In the genomic region with DNA sequence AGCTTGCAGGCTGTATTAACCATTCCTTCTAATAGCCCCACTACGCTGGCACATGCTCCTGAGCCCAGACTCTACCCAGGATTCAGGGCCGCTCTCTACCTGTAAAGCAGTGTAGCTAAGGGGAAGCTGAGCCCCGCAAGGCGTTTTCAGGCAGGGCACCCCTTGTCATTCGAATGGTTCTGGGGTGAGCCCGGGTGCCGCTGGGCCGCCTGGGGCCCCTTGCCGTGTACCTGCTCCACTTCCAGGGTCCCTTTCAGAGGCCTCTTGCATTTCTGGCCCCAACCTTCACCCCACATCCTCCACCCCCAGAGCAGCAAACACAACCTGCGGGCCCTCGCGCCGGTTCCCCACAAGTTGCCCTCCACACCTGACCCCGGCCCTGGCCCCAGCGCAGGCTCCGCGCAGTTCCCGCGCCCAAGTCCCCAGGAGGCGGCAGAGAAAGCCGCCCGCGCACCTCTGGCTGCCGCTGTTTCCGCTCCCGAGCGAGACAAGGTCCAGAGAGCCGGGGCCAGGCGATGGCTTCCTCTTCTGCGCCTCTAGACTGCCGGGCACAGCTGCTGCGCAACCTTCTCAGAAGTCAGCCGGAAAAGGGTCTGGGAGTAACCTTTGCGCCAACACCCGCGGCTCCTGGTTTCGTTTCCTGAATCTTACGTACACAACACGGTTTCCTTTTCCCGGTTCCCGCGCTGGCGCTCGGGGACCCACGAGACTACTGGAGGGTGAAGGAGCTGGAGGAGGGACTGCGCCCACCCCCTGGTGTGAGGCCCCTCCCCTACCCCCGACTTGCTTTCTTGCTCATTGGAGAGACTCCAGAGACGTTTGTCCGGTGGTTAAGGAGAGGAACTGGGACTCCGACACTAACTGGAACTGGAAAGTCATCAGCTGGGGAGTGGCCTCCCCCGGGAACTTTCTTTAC, we compare ENCODE assay signal across 1 cellular context.
TF ChIP-seq lines count a peak whose summit lies in the region.

A gene with protein sequence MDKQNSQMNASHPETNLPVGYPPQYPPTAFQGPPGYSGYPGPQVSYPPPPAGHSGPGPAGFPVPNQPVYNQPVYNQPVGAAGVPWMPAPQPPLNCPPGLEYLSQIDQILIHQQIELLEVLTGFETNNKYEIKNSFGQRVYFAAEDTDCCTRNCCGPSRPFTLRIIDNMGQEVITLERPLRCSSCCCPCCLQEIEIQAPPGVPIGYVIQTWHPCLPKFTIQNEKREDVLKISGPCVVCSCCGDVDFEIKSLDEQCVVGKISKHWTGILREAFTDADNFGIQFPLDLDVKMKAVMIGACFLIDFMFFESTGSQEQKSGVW (minus strand): TSS at position 595 of the 916 bp plus-strand sequence. CDS start 8,055 bp downstream, outside the sequence.

TF ChIP-seq in SK-N-SH, 30 proteins besides CTCF, POLR2A, EP300 and RAD21 (continued from another document):
- TF ChIP-seq NFIC (IDR thresholded peaks at IDR 0.05; ENCODE audit: borderline replicate concordance): 0 out of 2 replicates have a peak, but pooled peaks have one; percentile 6
- TF ChIP-seq POLR2AphosphoS5 (IDR thresholded peaks at IDR 0.05; ENCODE audit: low read depth, low read length): no peak
- TF ChIP-seq, protein P1, sequence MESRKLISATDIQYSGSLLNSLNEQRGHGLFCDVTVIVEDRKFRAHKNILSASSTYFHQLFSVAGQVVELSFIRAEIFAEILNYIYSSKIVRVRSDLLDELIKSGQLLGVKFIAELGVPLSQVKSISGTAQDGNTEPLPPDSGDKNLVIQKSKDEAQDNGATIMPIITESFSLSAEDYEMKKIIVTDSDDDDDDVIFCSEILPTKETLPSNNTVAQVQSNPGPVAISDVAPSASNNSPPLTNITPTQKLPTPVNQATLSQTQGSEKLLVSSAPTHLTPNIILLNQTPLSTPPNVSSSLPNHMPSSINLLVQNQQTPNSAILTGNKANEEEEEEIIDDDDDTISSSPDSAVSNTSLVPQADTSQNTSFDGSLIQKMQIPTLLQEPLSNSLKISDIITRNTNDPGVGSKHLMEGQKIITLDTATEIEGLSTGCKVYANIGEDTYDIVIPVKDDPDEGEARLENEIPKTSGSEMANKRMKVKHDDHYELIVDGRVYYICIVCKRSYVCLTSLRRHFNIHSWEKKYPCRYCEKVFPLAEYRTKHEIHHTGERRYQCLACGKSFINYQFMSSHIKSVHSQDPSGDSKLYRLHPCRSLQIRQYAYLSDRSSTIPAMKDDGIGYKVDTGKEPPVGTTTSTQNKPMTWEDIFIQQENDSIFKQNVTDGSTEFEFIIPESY (IDR thresholded peaks at IDR 0.05; ENCODE audit: borderline replicate concordance, low read depth): peak; percentile 69
- no peak for TF ChIP-seq RFX5 (IDR thresholded peaks at IDR 0.05; ENCODE audit: low read length)
- no peak for TF ChIP-seq TEAD4 (IDR thresholded peaks at IDR 0.05; ENCODE audit: borderline replicate concordance, insufficient read depth)
- TF ChIP-seq, protein P2, sequence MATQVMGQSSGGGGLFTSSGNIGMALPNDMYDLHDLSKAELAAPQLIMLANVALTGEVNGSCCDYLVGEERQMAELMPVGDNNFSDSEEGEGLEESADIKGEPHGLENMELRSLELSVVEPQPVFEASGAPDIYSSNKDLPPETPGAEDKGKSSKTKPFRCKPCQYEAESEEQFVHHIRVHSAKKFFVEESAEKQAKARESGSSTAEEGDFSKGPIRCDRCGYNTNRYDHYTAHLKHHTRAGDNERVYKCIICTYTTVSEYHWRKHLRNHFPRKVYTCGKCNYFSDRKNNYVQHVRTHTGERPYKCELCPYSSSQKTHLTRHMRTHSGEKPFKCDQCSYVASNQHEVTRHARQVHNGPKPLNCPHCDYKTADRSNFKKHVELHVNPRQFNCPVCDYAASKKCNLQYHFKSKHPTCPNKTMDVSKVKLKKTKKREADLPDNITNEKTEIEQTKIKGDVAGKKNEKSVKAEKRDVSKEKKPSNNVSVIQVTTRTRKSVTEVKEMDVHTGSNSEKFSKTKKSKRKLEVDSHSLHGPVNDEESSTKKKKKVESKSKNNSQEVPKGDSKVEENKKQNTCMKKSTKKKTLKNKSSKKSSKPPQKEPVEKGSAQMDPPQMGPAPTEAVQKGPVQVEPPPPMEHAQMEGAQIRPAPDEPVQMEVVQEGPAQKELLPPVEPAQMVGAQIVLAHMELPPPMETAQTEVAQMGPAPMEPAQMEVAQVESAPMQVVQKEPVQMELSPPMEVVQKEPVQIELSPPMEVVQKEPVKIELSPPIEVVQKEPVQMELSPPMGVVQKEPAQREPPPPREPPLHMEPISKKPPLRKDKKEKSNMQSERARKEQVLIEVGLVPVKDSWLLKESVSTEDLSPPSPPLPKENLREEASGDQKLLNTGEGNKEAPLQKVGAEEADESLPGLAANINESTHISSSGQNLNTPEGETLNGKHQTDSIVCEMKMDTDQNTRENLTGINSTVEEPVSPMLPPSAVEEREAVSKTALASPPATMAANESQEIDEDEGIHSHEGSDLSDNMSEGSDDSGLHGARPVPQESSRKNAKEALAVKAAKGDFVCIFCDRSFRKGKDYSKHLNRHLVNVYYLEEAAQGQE (IDR thresholded peaks at IDR 0.05; ENCODE audit: low read depth, low read length): no peak
- TF ChIP-seq CHD2 (IDR thresholded peaks at IDR 0.05; ENCODE audit: low read length, partially characterized antibody): peak; percentile 34
- TF ChIP-seq, protein P3, sequence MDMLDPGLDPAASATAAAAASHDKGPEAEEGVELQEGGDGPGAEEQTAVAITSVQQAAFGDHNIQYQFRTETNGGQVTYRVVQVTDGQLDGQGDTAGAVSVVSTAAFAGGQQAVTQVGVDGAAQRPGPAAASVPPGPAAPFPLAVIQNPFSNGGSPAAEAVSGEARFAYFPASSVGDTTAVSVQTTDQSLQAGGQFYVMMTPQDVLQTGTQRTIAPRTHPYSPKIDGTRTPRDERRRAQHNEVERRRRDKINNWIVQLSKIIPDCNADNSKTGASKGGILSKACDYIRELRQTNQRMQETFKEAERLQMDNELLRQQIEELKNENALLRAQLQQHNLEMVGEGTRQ (IDR thresholded peaks at IDR 0.05; ENCODE audit: borderline replicate concordance, low read depth, low read length): no peak
